17 cellular contexts compared by ENCODE assay signal in genomic region chr16:86496929-86497381, GRCh38. TPM values are rescaled to one million over a fixed set of nuclear protein-coding genes. Genes with fewer than 3 reads are reported as not detected.
DNase-seq lines count a peak whose midpoint lies in the region; ATAC-seq and TF ChIP-seq lines count a peak whose summit lies in the region.
"Had no signal": no experiment of that assay in that cellular context is flagged by ENCODE, and none has a peak within 500 bp of the region (broad histone marks: within the 10 kb centered on the region; RNA-seq: fewer than 3 reads in every experiment).

No MANE protein-coding gene starts in this region.

- H2AFZ ChIP-seq in trophoblast cell (ENCODE audit: insufficient read depth, low read length, poor library complexity): no peak overlapping the region
- H2AFZ ChIP-seq: parathyroid adenoma had no signal

- WGBS in gastroesophageal sphincter (ENCODE audit: low coverage in 1 of 2), 2 donors: 3% methylated on average over 15 to 19 of the region's 34 CpGs
- WGBS in trophoblast cell (ENCODE audit: extremely low coverage, insufficient coverage, insufficient read length): no CpG with 5 or more reads among the region's 34 CpGs

- no peaks in the 10 kb centered on the region for H3K79me2 ChIP-seq in trophoblast cell (ENCODE audit: control insufficient read depth, insufficient read depth, low read length, poor library complexity)
- H3K79me2 ChIP-seq: parathyroid adenoma had no signal

- peak overlapping the region; percentile 22 for H3K4me3 ChIP-seq in NT2/D1 (ENCODE audit: insufficient read length, low read depth)
- peak overlapping the region; percentile 62 to 63 for H3K4me3 ChIP-seq in gastroesophageal sphincter
- no peak overlapping the region for H3K4me3 ChIP-seq in trophoblast cell (ENCODE audit: low read depth, low read length)
- H3K4me3 ChIP-seq: mucosa of descending colon had no signal

- no peaks in the 10 kb centered on the region for H3K9me3 ChIP-seq in NT2/D1 (ENCODE audit: insufficient read depth, low read length)
- no peaks in the 10 kb centered on the region for H3K9me3 ChIP-seq in gastroesophageal sphincter
- peaks cover 10% of the 10 kb centered on the region for H3K9me3 ChIP-seq in trophoblast cell (ENCODE audit: insufficient read depth, low read depth, low read length)
- H3K9me3 ChIP-seq: mucosa of descending colon had no signal

- H3K23ac ChIP-seq in trophoblast cell (ENCODE audit: low read length): no peak overlapping the region

- H3K79me1 ChIP-seq in trophoblast cell (ENCODE audit: low read length): no peaks in the 10 kb centered on the region

- H3K36me3 ChIP-seq in NT2/D1 (ENCODE audit: insufficient read depth, insufficient read length, low read length) (no peaks in the 10 kb centered on the region), gastroesophageal sphincter (no peaks in the 10 kb centered on the region), trophoblast cell (ENCODE audit: control insufficient read depth in 1 of 2, insufficient read depth in 2 of 2, low read length in 2 of 2) (no peaks in the 10 kb centered on the region)

- H3K9ac ChIP-seq in NT2/D1 (ENCODE audit: insufficient read length, low read depth) (no peak overlapping the region), trophoblast cell (ENCODE audit: low read length) (no peak overlapping the region)
- H3K9ac ChIP-seq: parathyroid adenoma had no signal

- H3K4me1 ChIP-seq in NT2/D1 (ENCODE audit: insufficient read depth, insufficient read length) (peaks cover 5% of the 10 kb centered on the region), gastroesophageal sphincter (peaks cover 0 to 93% (median 17%) of the 10 kb centered on the region in 3 donors), trophoblast cell (ENCODE audit: control insufficient read depth in 1 of 2, insufficient read depth in 2 of 2, low read length in 2 of 2) (no peaks in the 10 kb centered on the region)
- H3K4me1 ChIP-seq: parathyroid adenoma had no signal

- no peak overlapping the region for H3K14ac ChIP-seq in trophoblast cell (ENCODE audit: low read length)

- no peak overlapping the region for H2BK12ac ChIP-seq in trophoblast cell (ENCODE audit: low read length)

- no peak overlapping the region for H2BK5ac ChIP-seq in trophoblast cell (ENCODE audit: low read depth, low read length, poor library complexity)

- ATAC-seq in gastroesophageal sphincter: peak; percentile 17
- ATAC-seq in GM19035 (IDR thresholded peaks at IDR 0.05; ENCODE audit: unreplicated experiment): no peak
- ATAC-seq: mucosa of descending colon had no signal

- no peak overlapping the region for H4K8ac ChIP-seq in trophoblast cell (ENCODE audit: low read depth, low read length)

- no peak for TF ChIP-seq EP300 in gastroesophageal sphincter (IDR thresholded peaks at IDR 0.05)

- H3K27ac ChIP-seq in gastroesophageal sphincter: peak overlapping the region; percentile 94 to 99 (median 98)
- no peak overlapping the region for H3K27ac ChIP-seq in trophoblast cell (ENCODE audit: low read depth, low read length)
- H3K27ac ChIP-seq: parathyroid adenoma had no signal

- TF ChIP-seq CTCF in gastroesophageal sphincter (IDR thresholded peaks at IDR 0.05): no peak

- H3K4ac ChIP-seq in trophoblast cell (ENCODE audit: low read depth, low read length): no peak overlapping the region

- no peak overlapping the region for H2BK120ac ChIP-seq in trophoblast cell (ENCODE audit: insufficient read depth, low read length, poor library complexity)

- no peak overlapping the region for H4K91ac ChIP-seq in trophoblast cell (ENCODE audit: low read depth, low read length)

- TF ChIP-seq POLR2A in gastroesophageal sphincter (IDR thresholded peaks at IDR 0.05): peak in 1 of 2 donors; percentile 35

- H3K27me3 ChIP-seq in NT2/D1 (ENCODE audit: insufficient read depth, insufficient read length): peaks cover 98% of the 10 kb centered on the region
- peaks cover 71% of the 10 kb centered on the region for H3K27me3 ChIP-seq in gastroesophageal sphincter
- H3K27me3 ChIP-seq in trophoblast cell (ENCODE audit: insufficient read depth, low read length): peaks cover 93% of the 10 kb centered on the region

- no peak overlapping the region for H2AK5ac ChIP-seq in trophoblast cell (ENCODE audit: low read length)

- H3K4me2 ChIP-seq in trophoblast cell (ENCODE audit: low read length): peak overlapping the region; percentile 15

- no peak overlapping the region for H4K12ac ChIP-seq in trophoblast cell (ENCODE audit: low read depth, low read length)

- no peak overlapping the region for H3K18ac ChIP-seq in trophoblast cell (ENCODE audit: low read length)

- DNase-seq in ELF-1 (ENCODE audit: low read depth, low spot score) (peak; percentile 60), NT2/D1 (ENCODE audit: low read depth, low spot score) (no peak), trophoblast cell (no peak), NOMO-1 treated with DMSO at 0.1 percent for 48 hours (lab: John Stamatoyannopoulos, UW; ENCODE audit: unreplicated experiment) (no peak), G401 (ENCODE audit: low spot score) (no peak), NCI-H128 (lab: John Stamatoyannopoulos, UW; ENCODE audit: unreplicated experiment) (no peak)
- DNase-seq: activated CD4-positive, alpha-beta T cell treated with anti-CD3 and anti-CD28 coated beads, Interleukin-2, amount 50 U/mL, for 4 hours; mucosa of descending colon; NCI-H1417; NCI-H226; NK-92 treated with Interleukin-12 subunit alpha and Interleukin-12 subunit beta, amount 100 ng/mL, for 24 hours; Right ventricle myocardium superior; stimulated activated CD4-positive, alpha-beta T cell treated with anti-CD3 and anti-CD28 coated beads, Interleukin-12 subunit alpha, Interleukin-12 subunit beta, amount 100 ng/mL, for 4 hours; T-helper 9 cell had no signal

- in situ Hi-C loops in G401 (cut with HindIII; ENCODE audit: low sequenced_read_pairs): no loop called here

RNA-seq across cellular contexts. Expression of gene FOXF1, which starts 13.4 kb away (rescaled TPM):
- total RNA-seq in gastroesophageal sphincter: 10 to 100 TPM; 39.7 to 81.1 (median 59.3) TPM
- 0.08 and 0.11 TPM in 2 replicates for polyA plus RNA-seq in trophoblast cell (2013)
- 0.06 TPM in 1 of 2 replicates, not detected in the other for total RNA-seq in G401 (2014; rRNA removed; shearing (Covaris generic))

RNA-seq across cellular contexts. Expression of gene MTHFSD, which starts 58.1 kb away (rescaled TPM):
- total RNA-seq in gastroesophageal sphincter: 10 to 100 TPM; 12.5 to 26.6 (median 19.3) TPM
- polyA plus RNA-seq in trophoblast cell (2013): 9.5 and 9.8 TPM in 2 replicates
- total RNA-seq in G401 (2014; rRNA removed; shearing (Covaris generic)): 8.2 and 10.1 TPM in 2 replicates

Comparison
In these comparisons a context has a peak if more than half of its experiments do, and no peak if none do; other contexts are left out.
1. RNA of gene FOXF1, which starts 13.4 kb away (total RNA-seq): 39.7 to 81.1 TPM in gastroesophageal sphincter; 0.06 TPM in G401; every median in the first group is over 10 times any median in the second.